Comparison of ENCODE assay signal across 10 cellular contexts in the genomic region with DNA sequence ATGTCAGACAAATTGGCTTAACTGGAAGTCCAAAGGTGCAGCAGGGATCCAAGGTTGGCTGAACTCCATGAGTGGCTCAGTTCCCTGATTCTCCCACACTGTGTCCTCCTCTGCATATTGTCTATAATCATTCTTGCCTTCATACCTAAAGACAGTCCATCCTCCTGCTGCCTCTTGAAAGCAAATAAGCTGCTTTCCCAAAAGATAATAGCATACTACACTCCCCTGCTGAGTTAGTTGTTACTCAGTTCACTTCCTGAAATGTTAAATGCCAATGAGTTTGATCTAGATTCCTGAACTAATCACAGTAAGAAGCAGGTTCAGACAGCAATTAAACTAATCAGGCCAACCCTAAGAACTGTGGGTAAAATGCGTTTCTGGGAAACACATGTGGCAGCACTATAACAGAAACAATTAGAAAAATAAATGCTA. TPM values are rescaled to one million over a fixed set of nuclear protein-coding genes. Genes with fewer than 3 reads are reported as not detected.
DNase-seq lines count a peak whose midpoint lies in the region; TF ChIP-seq lines count a peak whose summit lies in the region.
"Had no signal": no experiment of that assay in that cellular context is flagged by ENCODE, and none has a peak within 500 bp of the region (broad histone marks: within the 10 kb centered on the region; RNA-seq: fewer than 3 reads in every experiment).

No MANE protein-coding gene starts in this region.

- no peak for TF ChIP-seq POLR2A in spleen (IDR thresholded peaks at IDR 0.05)
- TF ChIP-seq POLR2A in transverse colon (IDR thresholded peaks at IDR 0.05) = no peak

- intact Hi-C loops in spleen (cut with DNase I; ENCODE audit: low total_unique reads) = no loop called here
- intact Hi-C loops in transverse colon (cut with DNase I; ENCODE audit: low total_unique reads) = no loop called here

- TF ChIP-seq EP300 in transverse colon (IDR thresholded peaks at IDR 0.05; ENCODE audit: low read depth) = no peak

- H3K9me3 ChIP-seq in fibroblast of lung (ENCODE audit: control insufficient read depth, insufficient read depth, low read depth, low read length) (no peaks in the 10 kb centered on the region), spleen (no peaks in the 10 kb centered on the region), transverse colon (no peaks in the 10 kb centered on the region)

- H3K36me3 ChIP-seq in fibroblast of lung (ENCODE audit: control insufficient read depth, insufficient read depth, low read length) (no peaks in the 10 kb centered on the region), spleen (peaks cover 0 to 28% (median 2%) of the 10 kb centered on the region in 6 donors), transverse colon (no peaks in the 10 kb centered on the region)

- peak overlapping the region; percentile 96 for H3K4me2 ChIP-seq in fibroblast of lung (ENCODE audit: extremely low read depth, insufficient read depth, low read length)

- POLR2A ChIA-PET in activated CD4-positive, alpha-beta T cell treated with anti-CD3 and anti-CD28 coated beads, Interleukin-2, amount 10 ng/mL, durations not matched to agents 7 days and 5 days (lab: Charles Lee) = interaction anchor here (2.0 to 2.6 kb wide), 2 partner anchors 36 to 39 kb away, joined by 6 to 27 read pairs; a partner anchor contains a TSS

- H3K27ac Mint-ChIP-seq in activated CD4-positive, alpha-beta T cell treated with anti-CD3 and anti-CD28 coated beads, Interleukin-2, amount 10 ng/mL, durations not matched to agents 7 days and 5 days = peak overlapping the region; percentile 95

- H2AFZ ChIP-seq in fibroblast of lung (ENCODE audit: low read length) = no peak overlapping the region

- no peaks in the 10 kb centered on the region for H3K27me3 Mint-ChIP-seq in activated CD4-positive, alpha-beta T cell treated with anti-CD3 and anti-CD28 coated beads, Interleukin-2, amount 10 ng/mL, durations not matched to agents 7 days and 5 days

- DNase-seq in activated CD4-positive, alpha-beta T cell treated with anti-CD3 and anti-CD28 coated beads, Interleukin-2, amount 10 ng/mL, durations not matched to agents 7 days and 5 days = peak; percentile 5
- no peak for DNase-seq in activated CD4-positive, alpha-beta T cell treated with anti-CD3 and anti-CD28 coated beads, Interleukin-2, amount 50 U/mL, for 48 hours
- DNase-seq in SK-MEL-5 (ENCODE audit: low read depth, low spot score) = peak; percentile 10
- peak in 1 of 2 donors; percentile 1 for DNase-seq in fibroblast of lung (ENCODE audit: low read depth in 2 of 2)
- no peak for DNase-seq in spleen
- no peak for DNase-seq in transverse colon
- DNase-seq in cortex of kidney (lab: John Stamatoyannopoulos, UW) = no peak
- DNase-seq in NCI-H146 treated with DMSO at 0.1 percent for 48 hours (lab: John Stamatoyannopoulos, UW; ENCODE audit: unreplicated experiment) = no peak
- DNase-seq: effector memory CD4-positive, alpha-beta T cell; SHP77 treated with DMSO at 0.1 percent for 48 hours had no signal

- CTCF ChIA-PET in activated CD4-positive, alpha-beta T cell treated with anti-CD3 and anti-CD28 coated beads, Interleukin-2, amount 10 ng/mL, durations not matched to agents 7 days and 5 days (lab: Charles Lee) = interaction anchor here (0.8 kb wide), 1 partner anchor 40 kb away, joined by 3 read pairs; a partner anchor contains a TSS

- H3K4me3 ChIP-seq in fibroblast of lung (replicated peaks in 1 of 4; ENCODE audit: control extremely low read depth in 1 of 4, insufficient read depth in 1 of 4, low read depth in 3 of 4, low read length in 4 of 4) = peak overlapping the region in 2 of 4 experiments; percentile 76 to 97
- H3K4me3 ChIP-seq in spleen = peak overlapping the region in 2 of 8 donors; percentile 44 to 69
- H3K4me3 ChIP-seq in transverse colon = no peak overlapping the region

- no peaks in the 10 kb centered on the region for H3K9me3 Mint-ChIP-seq in activated CD4-positive, alpha-beta T cell treated with anti-CD3 and anti-CD28 coated beads, Interleukin-2, amount 10 ng/mL, durations not matched to agents 7 days and 5 days

- no peak overlapping the region for H3K9ac ChIP-seq in fibroblast of lung (ENCODE audit: insufficient read depth, low read length)

- WGBS in spleen, 5 donors = 57 to 80% (median 75%) methylated on average over 1 of the region's 1 CpG
- 25 to 52% methylated on average over 1 of the region's 1 CpG for WGBS in transverse colon (ENCODE audit: low coverage in 1 of 2), 2 donors

- peaks cover 57% of the 10 kb centered on the region for H3K79me2 ChIP-seq in fibroblast of lung (ENCODE audit: control insufficient read depth, insufficient read depth, low read length)

- in situ Hi-C loops in SK-MEL-5 (cut with HindIII; ENCODE audit: low pct_unique_long_range_greater_than_20kb, low sequenced_read_pairs) (no loop called here), transverse colon (cut with MboI; ENCODE audit: low pct_ligation_motif_present in 1 of 4, low pct_unique_long_range_greater_than_20kb in 1 of 4, low sequenced_read_pairs in 3 of 4) (no loop called here)

- H3K4me1 ChIP-seq in fibroblast of lung (ENCODE audit: control insufficient read depth, extremely low read depth, insufficient read depth, low read length) (peaks cover 12% of the 10 kb centered on the region), spleen (peaks cover 51 to 68% (median 63%) of the 10 kb centered on the region in 6 donors), transverse colon (peaks cover 13 to 54% (median 42%) of the 10 kb centered on the region in 4 donors)

- peaks cover 54% of the 10 kb centered on the region for H3K4me1 Mint-ChIP-seq in activated CD4-positive, alpha-beta T cell treated with anti-CD3 and anti-CD28 coated beads, Interleukin-2, amount 10 ng/mL, durations not matched to agents 7 days and 5 days

- no peaks in the 10 kb centered on the region for H3K27me3 ChIP-seq in fibroblast of lung (ENCODE audit: control insufficient read depth, insufficient read depth, low read length)
- no peaks in the 10 kb centered on the region for H3K27me3 ChIP-seq in spleen (replicated peaks in 1 of 7)
- no peaks in the 10 kb centered on the region for H3K27me3 ChIP-seq in transverse colon

- peak overlapping the region; percentile 89 for H3K4me3 Mint-ChIP-seq in activated CD4-positive, alpha-beta T cell treated with anti-CD3 and anti-CD28 coated beads, Interleukin-2, amount 10 ng/mL, durations not matched to agents 7 days and 5 days

- TF ChIP-seq CTCF in fibroblast of lung (conservative IDR thresholded peaks at IDR 0.05 in 1 of 2, IDR thresholded peaks at IDR 0.05 in 1 of 2; ENCODE audit: low read depth in 1 of 2, low read length in 2 of 2) (no peak), spleen (IDR thresholded peaks at IDR 0.05 in 8 of 11, conservative IDR thresholded peaks at IDR 0.05 in 3 of 11) (no peak), transverse colon (IDR thresholded peaks at IDR 0.05) (no peak)

- H4K20me1 ChIP-seq in fibroblast of lung (ENCODE audit: control insufficient read depth, extremely low read depth, insufficient read depth, low read length) = no peaks in the 10 kb centered on the region

- H3K36me3 Mint-ChIP-seq in activated CD4-positive, alpha-beta T cell treated with anti-CD3 and anti-CD28 coated beads, Interleukin-2, amount 10 ng/mL, durations not matched to agents 7 days and 5 days (ENCODE audit: low read depth) = peaks cover 46% of the 10 kb centered on the region

- H3K27ac ChIP-seq in fibroblast of lung (ENCODE audit: insufficient read depth, low read length) (no peak overlapping the region), spleen (peak overlapping the region in 7 of 8 donors; percentile 39 to 96 (median 91)), transverse colon (peak overlapping the region in 2 of 4 donors; percentile 88 to 91)

RNA-seq across cellular contexts. Expression of a gene that starts 51.0 kb away (rescaled TPM):
- total RNA-seq in activated CD4-positive, alpha-beta T cell treated with anti-CD3 and anti-CD28 coated beads, Interleukin-2, amount 10 ng/mL, durations not matched to agents 7 days and 5 days = 10 to 100 TPM; 20.3 to 20.6 TPM
- 18.5 and 21.1 TPM in 2 replicates for total RNA-seq in SK-MEL-5 (2014; rRNA removed; shearing (Covaris generic))
- 15.3 and 25.0 TPM in 2 replicates for polyA plus RNA-seq in SK-MEL-5 (2015; cell fraction: cytosol; rRNA removed)
- polyA plus RNA-seq in SK-MEL-5 (2015; cell fraction: nucleus; rRNA removed) = 35.6 and 37.1 TPM in 2 replicates
- total RNA-seq in fibroblast of lung (10.0 and 12.4 TPM in 2 replicates), spleen (10 to 100 TPM in 6 of 7 donors, 1 to 10 TPM in 1; 8.3 to 22.6 (median 14.7) TPM), transverse colon (10 to 100 TPM in 3 of 4 donors, 1 to 10 TPM in 1; 7.4 to 61.0 (median 31.5) TPM)
- polyA plus RNA-seq in fibroblast of lung (6.4 and 7.0 TPM in 2 replicates), spleen (10 to 100 TPM; 27.1 to 34.6 (median 33.9) TPM)
- 9.2 and 12.2 TPM in 2 replicates for polyA plus RNA-seq in fibroblast of lung (2012)
- 0.71 and 0.93 TPM in 2 replicates for polyA minus RNA-seq in fibroblast of lung (ENCODE audit: low replicate concordance)

Comparison
In these comparisons a context has a peak if more than half of its experiments do, and no peak if none do; other contexts are left out.
1. DNase-seq: peak in activated CD4-positive, alpha-beta T cell treated with anti-CD3 and anti-CD28 coated beads, Interleukin-2, amount 10 ng/mL, durations not matched to agents 7 days and 5 days (single experiment) and SK-MEL-5 (single experiment); none in activated CD4-positive, alpha-beta T cell treated with anti-CD3 and anti-CD28 coated beads, Interleukin-2, amount 50 U/mL, for 48 hours (0 of 2), spleen (single experiment), transverse colon (single experiment), cortex of kidney (single experiment) and NCI-H146 treated with DMSO at 0.1 percent for 48 hours (single experiment).